ENCODE assay signal across 12 cellular contexts in the genomic region with DNA sequence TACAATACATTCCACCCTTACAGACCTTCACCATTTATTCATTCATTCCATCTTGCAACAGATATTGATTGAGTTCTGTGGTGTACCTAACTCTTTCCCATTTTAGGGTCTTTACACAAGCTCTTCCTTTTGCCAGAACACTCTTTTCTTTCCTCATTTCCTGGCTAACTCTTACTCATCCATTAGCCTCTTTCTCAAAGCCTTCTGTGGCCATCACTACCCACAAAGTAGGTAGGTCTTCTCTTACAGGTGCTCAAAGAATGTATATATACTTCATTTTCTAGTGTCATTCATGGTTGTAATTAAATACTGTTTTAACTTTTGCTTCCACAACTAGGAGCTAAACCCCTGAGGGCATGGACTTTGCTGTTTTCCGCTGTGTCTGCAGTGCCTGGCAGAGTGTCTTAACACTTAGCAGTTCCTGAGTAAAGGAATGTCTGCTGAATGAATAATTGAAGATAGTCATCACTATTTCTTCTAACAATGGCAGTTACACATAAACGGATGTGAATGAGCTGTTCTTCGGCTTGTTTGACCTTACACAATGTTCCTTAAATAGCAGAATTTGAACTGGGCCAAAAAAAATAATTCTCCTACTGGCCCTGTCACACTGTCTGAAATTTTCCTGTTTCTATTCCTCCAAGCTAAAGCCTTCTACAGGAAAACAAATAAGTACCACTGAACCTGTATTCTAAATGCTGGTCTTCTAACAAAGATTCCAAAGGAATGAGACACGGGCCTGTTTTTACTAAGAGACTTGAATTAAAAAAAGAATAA. TPM values are rescaled to one million over a fixed set of nuclear protein-coding genes. Genes with fewer than 3 reads are reported as not detected.
DNase-seq lines count a peak whose midpoint lies in the region; ATAC-seq lines count a peak whose summit lies in the region.
"Had no signal": no experiment of that assay in that cellular context is flagged by ENCODE, and none has a peak within 500 bp of the region (broad histone marks: within the 10 kb centered on the region; RNA-seq: fewer than 3 reads in every experiment).

No MANE protein-coding gene starts in this region.

- intact Hi-C loops in left ventricle myocardium superior (cut with micrococcal nuclease): no loop called here

- DNase-seq in HS-27A (ENCODE audit: low read depth): peak; percentile 31
- DNase-seq in astrocyte of the hippocampus (ENCODE audit: low read depth, low spot score): peak; percentile 87
- no peak for DNase-seq in left ventricle myocardium superior
- DNase-seq in stromal cell of bone marrow (ENCODE audit: low read depth): peak; percentile 89
- no peak for DNase-seq in HuH-7 (ENCODE audit: low spot score)
- DNase-seq: activated naive CD8-positive, alpha-beta T cell treated with anti-CD3 and anti-CD28 coated beads, Interleukin-2, amount 50 U/mL, for 24 hours; T1000 had no signal

- ATAC-seq in left ventricle myocardium superior (peak; percentile 85), HG03439 (IDR thresholded peaks at IDR 0.05; ENCODE audit: unreplicated experiment) (no peak), HG03342 (IDR thresholded peaks at IDR 0.05; ENCODE audit: unreplicated experiment) (no peak), GM21825 (IDR thresholded peaks at IDR 0.05; ENCODE audit: unreplicated experiment) (no peak)
- ATAC-seq: activated naive CD8-positive, alpha-beta T cell treated with anti-CD3 and anti-CD28 coated beads, Interleukin-2, amount 50 U/mL, for 24 hours; GM12878; natural killer cell treated with Interleukin-12 subunit alpha and Interleukin-12 subunit beta and Interleukin-15 and Interleukin-18, amount 100 ng/mL, for 72 hours had no signal

RNA-seq across cellular contexts. Expression of a gene that starts 15.1 kb away (rescaled TPM):
- total RNA-seq in left ventricle myocardium superior: 114 TPM

RNA-seq across cellular contexts. Expression of a gene that starts 31.4 kb away (rescaled TPM):
- 6.6 TPM for total RNA-seq in left ventricle myocardium superior

RNA-seq across cellular contexts. Expression of a gene that starts 31.4 kb away (rescaled TPM):
- total RNA-seq in left ventricle myocardium superior: 54.0 TPM

Comparison
In these comparisons a context has a peak if more than half of its experiments do, and no peak if none do; other contexts are left out.
1. DNase-seq: peak in HS-27A (single experiment), astrocyte of the hippocampus (single experiment) and stromal cell of bone marrow (single experiment); none in left ventricle myocardium superior (single experiment) and HuH-7 (single experiment).